ENCODE assay signal across 32 cellular contexts in genomic region chr7:157873664-157874063, GRCh38.
"Had no signal": no experiment of that assay in that cellular context is flagged by ENCODE, and none has a peak within 500 bp of the region (broad histone marks: within the 10 kb centered on the region; RNA-seq: fewer than 3 reads in every experiment).

No MANE protein-coding gene starts in this region.

- H3K36me3 ChIP-seq: adrenal gland, ascending aorta, breast epithelium, cardiac muscle cell, esophagus muscularis mucosa, gastrocnemius medialis had no signal

- ATAC-seq: activated CD8-positive, alpha-beta T cell treated with anti-CD3 and anti-CD28 coated beads for 36 hours; activated naive CD8-positive, alpha-beta T cell treated with anti-CD3 and anti-CD28 coated beads, Interleukin-2, amount 50 U/mL, for 24 hours; activated T-cell treated with anti-CD3 and anti-CD28 coated beads, Interleukin-2, amount 50 U/mL, for 4 hours; activated T-helper 17 cell treated with anti-CD3 and anti-CD28 coated beads, Interleukin-2, amount 50 U/mL, for 72 hours; foreskin keratinocyte; gastrocnemius medialis had no signal

- H3K36me3 Mint-ChIP-seq: activated naive CD4-positive, alpha-beta T cell treated with anti-CD3 and anti-CD28 coated beads, Interleukin-2, amount 50 U/mL, for 24 hours; activated naive CD8-positive, alpha-beta T cell treated with anti-CD3 and anti-CD28 coated beads for 36 hours had no signal

- H3K9me3 ChIP-seq: adrenal gland, ascending aorta, gastrocnemius medialis had no signal

- H3K4me3 Mint-ChIP-seq: activated CD4-positive, alpha-beta T cell treated with anti-CD3 and anti-CD28 coated beads, Interleukin-2, amount 10 ng/mL, durations not matched to agents 7 days and 5 days; activated CD8-positive, alpha-beta T cell treated with anti-CD3 and anti-CD28 coated beads for 36 hours; activated naive CD4-positive, alpha-beta T cell treated with anti-CD3 and anti-CD28 coated beads, Interleukin-2, amount 50 U/mL, for 24 hours; activated naive CD8-positive, alpha-beta T cell treated with anti-CD3 and anti-CD28 coated beads for 36 hours; activated naive CD8-positive, alpha-beta T cell treated with anti-CD3 and anti-CD28 coated beads, Interleukin-2, amount 50 U/mL, for 24 hours; activated T-cell treated with anti-CD3 and anti-CD28 coated beads, Interleukin-2, amount 50 U/mL, for 4 hours; brain; dendritic cell treated with granulocyte-macrophage colony-stimulating factor and Interleukin-4, amounts not matched to agents 40 ng/mL and 50 ng/mL, for 4 days; endodermal cell had no signal

- H3K27me3 ChIP-seq: ascending aorta, cardiac muscle cell, foreskin keratinocyte, gastrocnemius medialis had no signal

- H3K4me1 ChIP-seq: adrenal gland, ascending aorta, breast epithelium, foreskin keratinocyte, gastrocnemius medialis had no signal

- H3K9me3 Mint-ChIP-seq: activated CD8-positive, alpha-beta T cell treated with anti-CD3 and anti-CD28 coated beads for 36 hours; activated naive CD4-positive, alpha-beta T cell treated with anti-CD3 and anti-CD28 coated beads, Interleukin-2, amount 50 U/mL, for 24 hours; activated naive CD8-positive, alpha-beta T cell treated with anti-CD3 and anti-CD28 coated beads for 36 hours; activated naive CD8-positive, alpha-beta T cell treated with anti-CD3 and anti-CD28 coated beads, Interleukin-2, amount 50 U/mL, for 24 hours; activated T-helper 17 cell treated with anti-CD3 and anti-CD28 coated beads, Interleukin-2, amount 50 U/mL, for 72 hours had no signal

- H3K27ac ChIP-seq: adrenal gland, ascending aorta, breast epithelium, cardiac muscle cell, coronary artery, dorsolateral prefrontal cortex, esophagus muscularis mucosa, foreskin keratinocyte, gastrocnemius medialis had no signal

- H3K4me3 ChIP-seq: adrenal gland, ascending aorta, breast epithelium, cardiac muscle cell, coronary artery, dorsolateral prefrontal cortex, esophagus muscularis mucosa, gastrocnemius medialis had no signal

- H3K27ac Mint-ChIP-seq: activated CD8-positive, alpha-beta T cell treated with anti-CD3 and anti-CD28 coated beads for 36 hours; activated naive CD4-positive, alpha-beta T cell treated with anti-CD3 and anti-CD28 coated beads, Interleukin-2, amount 50 U/mL, for 24 hours; activated naive CD8-positive, alpha-beta T cell treated with anti-CD3 and anti-CD28 coated beads for 36 hours; activated naive CD8-positive, alpha-beta T cell treated with anti-CD3 and anti-CD28 coated beads, Interleukin-2, amount 50 U/mL, for 24 hours; activated T-helper 17 cell treated with anti-CD3 and anti-CD28 coated beads, Interleukin-2, amount 50 U/mL, for 72 hours; dendritic cell treated with granulocyte-macrophage colony-stimulating factor and Interleukin-4, amounts not matched to agents 40 ng/mL and 50 ng/mL, for 4 days; endodermal cell had no signal

- DNase-seq: activated CD4-positive, alpha-beta T cell treated with anti-CD3 and anti-CD28 coated beads for 4 hours; activated CD4-positive, alpha-beta T cell treated with anti-CD3 and anti-CD28 coated beads, Interleukin-2, amount 10 ng/mL, durations not matched to agents 7 days and 5 days; activated CD4-positive, alpha-beta T cell treated with anti-CD3 and anti-CD28 coated beads, Interleukin-2, amount 50 U/mL, for 4 hours; activated CD4-positive, CD25-positive, alpha-beta regulatory T cell; activated CD4-positive, CD25-positive, alpha-beta regulatory T cell treated with anti-CD3 and anti-CD28 coated beads, Interleukin-2, amount 50 U/mL, for 72 hours; activated CD8-positive, alpha-beta memory T cell treated with anti-CD3 and anti-CD28 coated beads for 24 hours; activated CD8-positive, alpha-beta T cell treated with anti-CD3 and anti-CD28 coated beads for 36 hours; activated effector memory CD4-positive, alpha-beta T cell treated with Interleukin-2 at 50 U/mL for 16 hours; activated gamma-delta T cell treated with Interleukin-2 at 50 U/mL for 16 hours; activated naive CD4-positive, alpha-beta T cell treated with Interleukin-2 at 50 U/mL for 16 hours; activated naive CD8-positive, alpha-beta T cell treated with anti-CD3 and anti-CD28 coated beads for 36 hours; activated naive CD8-positive, alpha-beta T cell treated with anti-CD3 and anti-CD28 coated beads, Interleukin-2, amount 50 U/mL, for 24 hours; activated T-cell treated with anti-CD3 and anti-CD28 coated beads, Interleukin-2, amount 50 U/mL, for 4 hours; adrenal gland; central memory CD4-positive, alpha-beta T cell; cerebellar nuclear complex; effector memory CD4-positive, alpha-beta T cell; endodermal cell; erythroblast; foreskin keratinocyte; gastrocnemius medialis; T-helper 2 cell had no signal

- H3K27me3 Mint-ChIP-seq: activated CD4-positive, alpha-beta T cell treated with anti-CD3 and anti-CD28 coated beads, Interleukin-2, amount 10 ng/mL, durations not matched to agents 7 days and 5 days; activated CD8-positive, alpha-beta T cell treated with anti-CD3 and anti-CD28 coated beads for 36 hours; activated naive CD4-positive, alpha-beta T cell treated with anti-CD3 and anti-CD28 coated beads, Interleukin-2, amount 50 U/mL, for 24 hours; activated naive CD8-positive, alpha-beta T cell treated with anti-CD3 and anti-CD28 coated beads for 36 hours; activated T-helper 17 cell treated with anti-CD3 and anti-CD28 coated beads, Interleukin-2, amount 50 U/mL, for 72 hours had no signal
